ENCODE assay signal across 9 cellular contexts in the genomic region with DNA sequence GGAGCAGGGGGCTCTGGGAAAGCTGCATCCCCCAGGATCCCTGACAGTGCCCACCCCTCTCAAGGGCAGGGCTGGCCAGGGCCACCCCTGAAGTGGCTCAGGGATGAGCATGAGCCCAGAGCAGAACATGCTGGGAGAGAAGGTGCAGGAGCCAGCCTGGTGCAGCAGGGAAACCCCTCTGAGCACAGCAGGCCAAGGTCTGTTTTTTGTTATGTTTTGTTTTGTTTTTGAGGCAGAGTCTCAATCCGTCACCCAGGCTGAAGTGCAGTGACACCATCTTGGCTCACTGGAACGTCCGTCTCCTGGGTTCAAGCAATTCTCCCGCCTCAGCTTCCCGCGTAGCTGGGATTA. TPM values are rescaled to one million over a fixed set of nuclear protein-coding genes. Genes with fewer than 3 reads are reported as not detected.
A peak's percentile ranks its signal among the peaks of the same experiment; 100 is the strongest.
DNase-seq lines count a peak whose midpoint lies in the region; ATAC-seq and TF ChIP-seq lines count a peak whose summit lies in the region.
"Had no signal": no experiment of that assay in that cellular context is flagged by ENCODE, and none has a peak within 500 bp of the region (broad histone marks: within the 10 kb centered on the region; RNA-seq: fewer than 3 reads in every experiment).

No MANE protein-coding gene starts in this region.

- ATAC-seq in GM18870 (IDR thresholded peaks at IDR 0.05; ENCODE audit: unreplicated experiment) (no peak), HG03139 (IDR thresholded peaks at IDR 0.05; ENCODE audit: unreplicated experiment) (no peak)

- H3K9me3 ChIP-seq in AG04450 (ENCODE audit: control insufficient read depth, insufficient read depth, low read length): no peaks in the 10 kb centered on the region; the same call in 1 of the 2 replicates

- no peak overlapping the region for H3K4me3 ChIP-seq in AG04450 (ENCODE audit: low read depth, low read length)

- H3K36me3 Mint-ChIP-seq in IgD-negative memory B cell (peaks cover 4% of the 10 kb centered on the region), MCF 10A (ENCODE audit: insufficient read depth, unreplicated experiment) (peaks cover 14% of the 10 kb centered on the region), neural crest cell (ENCODE audit: low read depth) (no peaks in the 10 kb centered on the region)

- H3K27ac Mint-ChIP-seq in IgD-negative memory B cell (peak overlapping the region in 1 of 3 donors; percentile 67), MCF 10A (ENCODE audit: low read depth, unreplicated experiment) (peak overlapping the region; percentile 67), neural crest cell (ENCODE audit: unreplicated experiment) (no peak overlapping the region)

- intact Hi-C loops in MCF 10A (cut with micrococcal nuclease): no loop called here

- no peak for TF ChIP-seq CTCF in AG04450 (IDR thresholded peaks at IDR 0.05; ENCODE audit: low read depth, low read length)
- TF ChIP-seq CTCF in MCF 10A (IDR thresholded peaks at IDR 0.05; ENCODE audit: unreplicated experiment): no peak
- TF ChIP-seq CTCF in neural crest cell (conservative IDR thresholded peaks at IDR 0.05): no peak

- H3K4me1 Mint-ChIP-seq in IgD-negative memory B cell (peaks cover 12 to 34% (median 24%) of the 10 kb centered on the region in 3 donors), MCF 10A (ENCODE audit: insufficient read depth, unreplicated experiment) (peaks cover 31% of the 10 kb centered on the region), neural crest cell (peaks cover 33% of the 10 kb centered on the region)

- no peaks in the 10 kb centered on the region for H3K9me3 Mint-ChIP-seq in IgD-negative memory B cell
- no peaks in the 10 kb centered on the region for H3K9me3 Mint-ChIP-seq in MCF 10A (ENCODE audit: unreplicated experiment)
- H3K9me3 Mint-ChIP-seq in neural crest cell: no peaks in the 10 kb centered on the region

- H3K27ac ChIP-seq in AG04450 (ENCODE audit: low read depth, low read length): peak overlapping the region; percentile 39

- DNase-seq in AG04450 (ENCODE audit: low read depth, low spot score): no peak
- DNase-seq in MCF 10A (ENCODE audit: unreplicated experiment): no peak
- DNase-seq in neural crest cell (ENCODE audit: low read depth, low spot score): no peak
- DNase-seq in H4 (ENCODE audit: low spot score): no peak
- no peak for DNase-seq in stimulated activated CD8-positive, alpha-beta memory T cell treated with anti-CD3 and anti-CD28 coated beads, Interleukin-4, amount 100 ng/mL, for 48 hours

- CTCF ChIA-PET in AG04450 (lab: Charles Lee) (no interaction called here), MCF 10A (lab: Yijun Ruan, JAX) (interaction anchor here (0.6 to 0.8 kb wide), 3 partner anchors 15 to 171 kb away, joined by 3 read pairs; no protein-coding TSS in a partner anchor)

- H3K4me3 Mint-ChIP-seq in IgD-negative memory B cell (peak overlapping the region; percentile 74 to 90 (median 82)), MCF 10A (ENCODE audit: unreplicated experiment) (peak overlapping the region; percentile 90), neural crest cell (peak overlapping the region; percentile 84)

- peaks cover 11% of the 10 kb centered on the region for H3K27me3 ChIP-seq in AG04450 (ENCODE audit: control insufficient read depth, insufficient read depth, low read length)

- POLR2A ChIA-PET in AG04450 (lab: Yijun Ruan, JAX): no interaction called here
- POLR2A ChIA-PET in MCF 10A (lab: Yijun Ruan, JAX): interaction anchor here (0.8 to 1.6 kb wide), 3 partner anchors 49 to 107 kb away, joined by 3 read pairs; a partner anchor contains a TSS

- no TSS peak for BruUV-seq in MCF 10A (replicated peaks; lab: Mats Ljungman, UMichigan)

- H3K27me3 Mint-ChIP-seq in IgD-negative memory B cell: peaks cover 5% of the 10 kb centered on the region
- no peaks in the 10 kb centered on the region for H3K27me3 Mint-ChIP-seq in MCF 10A (ENCODE audit: insufficient read depth, unreplicated experiment)
- H3K27me3 Mint-ChIP-seq in neural crest cell (ENCODE audit: low read depth): peaks cover 34% of the 10 kb centered on the region

RNA-seq across cellular contexts. Expression of a gene that starts 0.8 kb away (rescaled TPM):
- polyA plus RNA-seq in AG04450 (2011; rRNA removed) (16.4 and 20.5 TPM in 2 replicates), IgD-negative memory B cell (17.5 TPM)
- polyA minus RNA-seq in AG04450 (2011; rRNA and poly(A)+ RNA removed): 41.7 and 50.4 TPM in 2 replicates
- total RNA-seq in MCF 10A (2022) (82.1 and 106 TPM in 2 replicates), neural crest cell (116 and 130 TPM in 2 replicates)
- total RNA-seq in H4 (2014; rRNA removed; shearing (Covaris generic)): 29.1 and 33.9 TPM in 2 replicates

RNA-seq across cellular contexts. Expression of a gene that starts 5.7 kb away (rescaled TPM):
- polyA plus RNA-seq in AG04450 (2011; rRNA removed) (3.1 and 3.6 TPM in 2 replicates), IgD-negative memory B cell (1.5 TPM)
- 2.3 and 2.8 TPM in 2 replicates for polyA minus RNA-seq in AG04450 (2011; rRNA and poly(A)+ RNA removed)
- total RNA-seq in MCF 10A (2022) (35.4 and 39.7 TPM in 2 replicates), neural crest cell (1.7 TPM in 2 replicates)
- total RNA-seq in H4 (2014; rRNA removed; shearing (Covaris generic)): 0.17 and 0.39 TPM in 2 replicates

RNA-seq across cellular contexts. Expression of a gene that starts 11.0 kb away (rescaled TPM):
- 0.14 and 0.22 TPM in 2 replicates for polyA plus RNA-seq in AG04450 (2011; rRNA removed)
- polyA minus RNA-seq in AG04450 (2011; rRNA and poly(A)+ RNA removed): not detected in 2 replicates
- polyA plus RNA-seq in IgD-negative memory B cell: not detected
- total RNA-seq in MCF 10A (2022): 0.63 and 1.6 TPM in 2 replicates
- total RNA-seq in neural crest cell: 0.30 and 0.35 TPM in 2 replicates
- total RNA-seq in H4 (2014; rRNA removed; shearing (Covaris generic)): not detected in 2 replicates
- total RNA-seq: dermis microvascular lymphatic vessel endothelial cell had no signal

RNA-seq across cellular contexts. Expression of a gene that starts 31.9 kb away (rescaled TPM):
- polyA plus RNA-seq in AG04450 (2011; rRNA removed): 25.7 and 46.6 TPM in 2 replicates
- polyA minus RNA-seq in AG04450 (2011; rRNA and poly(A)+ RNA removed): 23.1 and 28.0 TPM in 2 replicates
- 26.4 TPM for polyA plus RNA-seq in IgD-negative memory B cell
- total RNA-seq in MCF 10A (2022): 49.4 and 50.9 TPM in 2 replicates
- 76.6 and 82.9 TPM in 2 replicates for total RNA-seq in neural crest cell
- 8.6 and 9.4 TPM in 2 replicates for total RNA-seq in H4 (2014; rRNA removed; shearing (Covaris generic))

RNA-seq across cellular contexts. Expression of a gene that starts 32.4 kb away (rescaled TPM):
- polyA plus RNA-seq in AG04450 (2011; rRNA removed) (10.4 and 13.2 TPM in 2 replicates), IgD-negative memory B cell (39.4 TPM)
- 17.6 and 19.2 TPM in 2 replicates for polyA minus RNA-seq in AG04450 (2011; rRNA and poly(A)+ RNA removed)
- total RNA-seq in MCF 10A (2022) (31.6 and 39.8 TPM in 2 replicates), neural crest cell (114 and 116 TPM in 2 replicates)
- total RNA-seq in H4 (2014; rRNA removed; shearing (Covaris generic)): 39.0 and 76.8 TPM in 2 replicates

Comparison
In these comparisons a context has a peak if more than half of its experiments do, and no peak if none do; other contexts are left out.
1. RNA of a gene that starts 5.7 kb away (total RNA-seq): 35.4 to 39.7 TPM in MCF 10A; 1.7 TPM in neural crest cell and 0.17 to 0.39 TPM in H4; every median in the first group is over 10 times any median in the second.
2. Peak in every context shown above with its lines, with median percentiles within 50 percentile points of each other: H3K4me3 Mint-ChIP-seq.